21 cellular contexts compared by ENCODE assay signal in genomic region chr20:32718749-32719348, GRCh38. TPM values are rescaled to one million over a fixed set of nuclear protein-coding genes. Genes with fewer than 3 reads are reported as not detected.
"Had no signal": no experiment of that assay in that cellular context is flagged by ENCODE, and none has a peak within 500 bp of the region (broad histone marks: within the 10 kb centered on the region; RNA-seq: fewer than 3 reads in every experiment).

No MANE protein-coding gene starts in this region.

- H3K27ac Mint-ChIP-seq: nephron had no signal

- H3K9me3 ChIP-seq: body of pancreas, colonic mucosa, esophagus squamous epithelium, right atrium auricular region, transverse colon had no signal

- DNase-seq: activated effector memory CD4-positive, alpha-beta T cell treated with Interleukin-2 at 50 U/mL for 16 hours; activated naive CD4-positive, alpha-beta T cell treated with anti-CD3 and anti-CD28 coated beads, Interleukin-2, amount 50 U/mL, for 16 hours; amniotic stem cell; central memory CD4-positive, alpha-beta T cell; colonic mucosa; esophagus squamous epithelium; foreskin fibroblast; glutamatergic neuron; mesendoderm; occipital lobe; stimulated activated CD4-positive, alpha-beta T cell treated with anti-CD3 and anti-CD28 coated beads, Interleukin-15, amount 100 ng/mL, for 24 hours; stimulated activated CD4-positive, alpha-beta T cell treated with anti-CD3 and anti-CD28 coated beads, Interleukin-4, amount 100 ng/mL, for 1 hour; stimulated activated naive CD4-positive, alpha-beta T cell; transverse colon had no signal

- H3K9me3 Mint-ChIP-seq: nephron had no signal

- H3K4me3 Mint-ChIP-seq: nephron had no signal

- H3K27ac ChIP-seq: body of pancreas, colonic mucosa, esophagus squamous epithelium, right atrium auricular region, skin epidermis, transverse colon had no signal

- H3K36me3 ChIP-seq: colonic mucosa had no signal

- H3K4me1 ChIP-seq: body of pancreas, colonic mucosa, transverse colon had no signal

- H3K4me1 Mint-ChIP-seq: nephron had no signal

- H3K4me3 ChIP-seq: body of pancreas, colonic mucosa, esophagus squamous epithelium, right atrium auricular region, skin epidermis, transverse colon had no signal

- H3K27me3 ChIP-seq: body of pancreas, colonic mucosa, esophagus squamous epithelium, right atrium auricular region, transverse colon had no signal

- ATAC-seq: body of pancreas, SK-N-SH treated with all-trans-retinoic acid at 6 μM for 48 hours had no signal

RNA-seq across cellular contexts. Expression of gene C20orf203, which starts 45.1 kb away (rescaled TPM):
- total RNA-seq: colonic mucosa; endothelial cell of umbilical vein; esophagus squamous epithelium; right atrium auricular region; T-helper 1 cell treated with Interleukin-12 subunit alpha and Interleukin-12 subunit beta and Interleukin-4 antibody, amounts not matched to agents 30 ng/mL and 1 ng/mL, for 36 hours had no signal
- polyA plus RNA-seq: endothelial cell of umbilical vein had no signal
